ENCODE assay signal across 8 cellular contexts in the genomic region with DNA sequence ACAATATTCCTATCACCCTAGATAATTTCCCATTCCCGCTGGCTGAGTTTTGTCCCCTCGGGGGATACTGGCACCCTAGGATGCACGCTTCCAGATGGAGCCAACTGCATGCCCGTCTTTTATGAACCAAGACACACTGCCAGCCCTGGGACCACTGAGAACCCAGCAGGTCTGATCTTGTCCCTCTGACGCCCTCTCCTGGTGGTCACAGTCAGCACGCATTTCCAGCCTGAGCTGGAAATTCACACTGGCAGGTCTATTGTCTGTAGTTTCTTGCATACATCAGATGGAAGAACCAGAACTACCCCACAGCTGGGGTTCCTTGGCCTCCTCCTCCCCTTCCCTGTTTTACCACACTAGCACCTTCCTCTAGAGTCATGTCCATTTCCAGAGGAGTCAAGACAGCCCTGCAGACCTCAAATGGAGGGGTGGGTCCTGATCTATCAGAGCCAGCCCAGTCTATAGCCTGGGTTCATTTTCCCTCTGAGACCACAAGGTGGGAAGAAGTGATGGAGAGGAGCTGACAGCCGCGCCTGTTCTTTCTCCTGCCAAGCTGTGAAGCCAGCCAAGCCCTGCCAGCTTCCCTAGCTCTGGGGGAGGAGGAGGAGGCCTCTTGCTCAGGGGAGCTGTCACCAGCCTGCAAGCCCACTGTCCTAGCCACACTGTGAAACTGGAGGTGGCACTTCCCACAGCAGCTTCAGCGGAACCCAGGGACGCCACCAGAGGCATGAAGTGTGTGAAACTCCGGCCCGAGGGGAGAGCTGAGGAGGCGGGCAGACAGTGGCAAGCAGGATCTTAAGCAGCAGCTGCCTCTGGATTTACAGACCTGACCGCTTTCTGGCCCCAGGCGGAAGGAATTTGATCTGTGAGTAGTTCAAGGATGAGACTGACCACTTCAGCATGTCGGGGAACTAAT. TPM values are rescaled to one million over a fixed set of nuclear protein-coding genes. Genes with fewer than 3 reads are reported as not detected.
DNase-seq lines count a peak whose midpoint lies in the region; ATAC-seq and TF ChIP-seq lines count a peak whose summit lies in the region.

No MANE protein-coding gene starts in this region.

- no peaks in the 10 kb centered on the region for H3K27me3 ChIP-seq in left ventricle myocardium inferior (ENCODE audit: low read depth)

- peak; percentile 92 for DNase-seq in ELF-1 (ENCODE audit: low read depth, low spot score)
- peak; percentile 85 for DNase-seq in NAMALWA (ENCODE audit: low spot score)
- peak; percentile 53 for DNase-seq in SW480 (ENCODE audit: low spot score)
- peak; percentile 38 for DNase-seq in activated naive CD8-positive, alpha-beta T cell treated with anti-CD3 and anti-CD28 coated beads, Interleukin-2, amount 50 U/mL, for 16 hours (ENCODE audit: low read depth, low spot score)
- peak; percentile 63 for DNase-seq in left ventricle myocardium inferior
- peak; percentile 92 for DNase-seq in retina

- H3K36me3 ChIP-seq in left ventricle myocardium inferior: peaks cover 48% of the 10 kb centered on the region

- peaks cover 58% of the 10 kb centered on the region for H3K4me1 ChIP-seq in left ventricle myocardium inferior

- intact Hi-C loops in left ventricle myocardium inferior (cut with micrococcal nuclease): no loop called here

- peak; percentile 83 for TF ChIP-seq CTCF in left ventricle myocardium inferior (IDR thresholded peaks at IDR 0.05; ENCODE audit: borderline replicate concordance)

- ATAC-seq in HG02938 (IDR thresholded peaks at IDR 0.05; ENCODE audit: unreplicated experiment): no peak
- ATAC-seq in HG02870 (IDR thresholded peaks at IDR 0.05; ENCODE audit: unreplicated experiment): no peak

- H3K27ac ChIP-seq in left ventricle myocardium inferior (replicated peaks): peak overlapping the region; percentile 98

- no peaks in the 10 kb centered on the region for H3K9me3 ChIP-seq in left ventricle myocardium inferior (replicated peaks)

- peak overlapping the region; percentile 23 for H3K4me3 ChIP-seq in left ventricle myocardium inferior

RNA-seq across cellular contexts. Expression of a gene that starts 29.3 kb away (rescaled TPM):
- 411 TPM for total RNA-seq in left ventricle myocardium inferior

RNA-seq across cellular contexts. Expression of a gene that starts 37.9 kb away (rescaled TPM):
- total RNA-seq in left ventricle myocardium inferior: 3.1 TPM

RNA-seq across cellular contexts. Expression of a gene that starts 44.9 kb away (rescaled TPM):
- total RNA-seq in left ventricle myocardium inferior: 65.2 TPM

RNA-seq across cellular contexts. Expression of a gene that starts 45.2 kb away (rescaled TPM):
- 21.0 TPM for total RNA-seq in left ventricle myocardium inferior

RNA-seq across cellular contexts. Expression of a gene that starts 55.7 kb away (rescaled TPM):
- 78.5 TPM for total RNA-seq in left ventricle myocardium inferior

Comparison
In these comparisons a context has a peak if more than half of its experiments do, and no peak if none do; other contexts are left out.
1. DNase-seq: peak in every context shown above with its lines; median percentile 92 in ELF-1; 92 in retina; 85 in NAMALWA; 63 in left ventricle myocardium inferior; 53 in SW480; 38 in activated naive CD8-positive, alpha-beta T cell treated with anti-CD3 and anti-CD28 coated beads, Interleukin-2, amount 50 U/mL, for 16 hours.